ENCODE assay signal across 20 cellular contexts in the genomic region with DNA sequence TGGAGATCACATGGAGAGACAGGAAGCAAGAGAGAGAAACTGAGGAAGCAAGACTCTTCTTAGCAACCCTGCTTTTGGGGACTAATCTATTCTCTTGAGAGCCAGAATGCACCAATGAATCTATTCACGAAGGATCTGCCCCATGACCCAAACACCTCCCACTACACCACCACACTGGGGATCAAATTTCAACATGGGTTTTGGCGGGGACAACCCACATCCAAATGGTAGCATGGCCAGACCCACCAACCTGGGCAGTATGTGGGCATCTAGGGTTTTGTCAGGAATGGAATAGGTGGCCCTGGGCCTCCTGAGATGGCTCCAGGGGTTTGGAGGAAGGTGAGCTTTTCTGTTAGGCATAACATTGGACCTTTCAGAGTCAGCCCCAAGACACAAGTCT.
"Had no signal": no experiment of that assay in that cellular context is flagged by ENCODE, and none has a peak within 500 bp of the region (broad histone marks: within the 10 kb centered on the region; RNA-seq: fewer than 3 reads in every experiment).

No MANE protein-coding gene starts in this region.

- ATAC-seq: activated CD4-positive, CD25-positive, alpha-beta regulatory T cell treated with anti-CD3 and anti-CD28 coated beads, Interleukin-2, amount 50 U/mL, for 24 hours; activated CD8-positive, alpha-beta T cell treated with anti-CD3 and anti-CD28 coated beads, Interleukin-2, amount 10 ng/mL, durations not matched to agents 7 days and 5 days; activated naive CD8-positive, alpha-beta T cell treated with anti-CD3 and anti-CD28 coated beads, Interleukin-2, amount 50 U/mL, for 24 hours; effector memory CD8-positive, alpha-beta T cell; gastroesophageal sphincter; left ventricle myocardium superior; mucosa of descending colon; SK-N-SH treated with all-trans-retinoic acid at 6 μM for 48 hours; stimulated activated naive B cell treated with anti-CD40 and anti-IgM and Interleukin-4, amounts not matched to agents 10 μg/mL and 1 μg/mL and 100 μg/mL, for 72 hours had no signal

- H3K36me3 ChIP-seq: esophagus squamous epithelium, gastroesophageal sphincter, prostate gland, right atrium auricular region had no signal

- H3K27ac ChIP-seq: esophagus squamous epithelium, gastroesophageal sphincter, prostate gland, right atrium auricular region, testis, VCaP had no signal

- H3K9me3 ChIP-seq: body of pancreas, esophagus squamous epithelium, gastroesophageal sphincter, mucosa of descending colon, prostate gland, right atrium auricular region, testis had no signal

- DNase-seq: activated CD4-positive, alpha-beta T cell treated with anti-CD3 and anti-CD28 coated beads, Interleukin-2, amount 10 ng/mL, durations not matched to agents 7 days and 5 days; activated CD8-positive, alpha-beta T cell treated with anti-CD3 and anti-CD28 coated beads, Interleukin-2, amount 10 ng/mL, durations not matched to agents 7 days and 5 days; activated gamma-delta T cell; activated naive CD4-positive, alpha-beta T cell treated with anti-CD3 and anti-CD28 coated beads, Interleukin-2, amount 50 U/mL, for 16 hours; activated naive CD8-positive, alpha-beta T cell treated with anti-CD3 and anti-CD28 coated beads, Interleukin-2, amount 50 U/mL, for 24 hours; effector memory CD8-positive, alpha-beta T cell; esophagus squamous epithelium; head of caudate nucleus; left ventricle myocardium superior; mucosa of descending colon; stimulated activated CD8-positive, alpha-beta memory T cell treated with anti-CD3 and anti-CD28 coated beads, Interleukin-4, amount 100 ng/mL, for 48 hours; stimulated activated naive B cell treated with anti-CD40 and anti-IgM and Interleukin-4, amounts not matched to agents 10 μg/mL and 1 μg/mL and 100 μg/mL, for 72 hours; testis had no signal

- H3K4me1 ChIP-seq: prostate gland, right atrium auricular region, testis had no signal

- H3K4me3 ChIP-seq: body of pancreas, esophagus squamous epithelium, gastroesophageal sphincter, mucosa of descending colon, prostate gland, right atrium auricular region, testis had no signal

- H3K27me3 ChIP-seq: body of pancreas, esophagus squamous epithelium, gastroesophageal sphincter, right atrium auricular region, testis had no signal
